ENCODE assay signal across 2 cellular contexts in the genomic region with DNA sequence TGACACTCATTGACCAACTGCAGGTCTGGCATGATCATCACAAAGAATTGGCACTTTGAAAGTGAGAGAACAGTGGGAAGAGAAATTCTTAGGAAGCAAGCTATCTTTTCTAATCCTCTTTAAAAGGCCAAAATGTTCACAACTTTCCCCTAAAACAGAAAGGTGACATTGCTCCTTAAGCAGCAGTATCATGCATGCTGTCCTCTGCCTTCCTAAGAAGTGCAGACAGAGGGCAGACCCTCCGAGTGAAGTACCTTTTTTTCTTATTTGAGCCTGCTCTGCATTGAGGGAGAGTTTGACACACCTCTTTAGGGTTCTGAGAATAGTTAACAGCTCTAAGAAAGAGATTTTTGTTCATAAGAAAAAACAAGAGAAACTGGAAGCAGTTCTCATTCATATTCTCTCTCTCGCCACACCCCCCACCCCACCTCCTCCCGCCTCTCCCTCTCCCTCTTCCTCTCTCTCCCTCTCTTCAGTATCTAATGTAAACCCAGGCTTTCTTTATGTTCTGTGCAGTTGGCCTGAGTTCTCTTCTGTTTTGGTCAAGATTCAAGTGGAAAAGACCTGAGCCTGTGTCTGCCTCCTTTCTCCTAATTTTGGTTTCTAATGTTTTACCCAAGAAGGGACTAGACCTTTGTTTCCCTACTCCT.
TF ChIP-seq lines count a peak whose summit lies in the region.

No MANE protein-coding gene starts in this region.

TF ChIP-seq in IMR-90, 13 proteins besides CTCF, POLR2A, EP300 and RAD21:
- TF ChIP-seq MAZ (IDR thresholded peaks at IDR 0.05; ENCODE audit: borderline replicate concordance, low read depth, low read length) = no peak
- TF ChIP-seq CEBPB (IDR thresholded peaks at IDR 0.05; ENCODE audit: low read depth, low read length) = no peak
- TF ChIP-seq NFE2L2 (IDR thresholded peaks at IDR 0.05; ENCODE audit: low read depth, low read length) = no peak
- no peak for TF ChIP-seq MXI1 (IDR thresholded peaks at IDR 0.05; ENCODE audit: borderline replicate concordance, low read depth, low read length)
- no peak for TF ChIP-seq RFX5 (IDR thresholded peaks at IDR 0.05; ENCODE audit: low read depth, low read length)
- no peak for TF ChIP-seq BHLHE40 (IDR thresholded peaks at IDR 0.05; ENCODE audit: low read depth, low read length)
- no peak for TF ChIP-seq ELK1 (IDR thresholded peaks at IDR 0.05; ENCODE audit: borderline replicate concordance, low read depth, low read length)
- TF ChIP-seq MAFK (IDR thresholded peaks at IDR 0.05; ENCODE audit: low read depth, low read length) = no peak
- no peak for TF ChIP-seq USF2 (IDR thresholded peaks at IDR 0.05; ENCODE audit: low read depth, low read length)
TF ChIP-seq in IMR-90: peak in this region for 0.

TF ChIP-seq in neural cell, 6 proteins besides CTCF, POLR2A, EP300 and RAD21:
- no peak for TF ChIP-seq EZH2 (IDR thresholded peaks at IDR 0.05; ENCODE audit: borderline replicate concordance, insufficient read depth, low read length, poor library complexity, severe bottlenecking)
- TF ChIP-seq SMC3 (conservative IDR thresholded peaks at IDR 0.05; ENCODE audit: poor library complexity) = no peak
- no peak for TF ChIP-seq POLR2AphosphoS5 (IDR thresholded peaks at IDR 0.05)
- TF ChIP-seq MXI1 (conservative IDR thresholded peaks at IDR 0.05; ENCODE audit: poor library complexity, severe bottlenecking) = no peak
- TF ChIP-seq, protein P1, sequence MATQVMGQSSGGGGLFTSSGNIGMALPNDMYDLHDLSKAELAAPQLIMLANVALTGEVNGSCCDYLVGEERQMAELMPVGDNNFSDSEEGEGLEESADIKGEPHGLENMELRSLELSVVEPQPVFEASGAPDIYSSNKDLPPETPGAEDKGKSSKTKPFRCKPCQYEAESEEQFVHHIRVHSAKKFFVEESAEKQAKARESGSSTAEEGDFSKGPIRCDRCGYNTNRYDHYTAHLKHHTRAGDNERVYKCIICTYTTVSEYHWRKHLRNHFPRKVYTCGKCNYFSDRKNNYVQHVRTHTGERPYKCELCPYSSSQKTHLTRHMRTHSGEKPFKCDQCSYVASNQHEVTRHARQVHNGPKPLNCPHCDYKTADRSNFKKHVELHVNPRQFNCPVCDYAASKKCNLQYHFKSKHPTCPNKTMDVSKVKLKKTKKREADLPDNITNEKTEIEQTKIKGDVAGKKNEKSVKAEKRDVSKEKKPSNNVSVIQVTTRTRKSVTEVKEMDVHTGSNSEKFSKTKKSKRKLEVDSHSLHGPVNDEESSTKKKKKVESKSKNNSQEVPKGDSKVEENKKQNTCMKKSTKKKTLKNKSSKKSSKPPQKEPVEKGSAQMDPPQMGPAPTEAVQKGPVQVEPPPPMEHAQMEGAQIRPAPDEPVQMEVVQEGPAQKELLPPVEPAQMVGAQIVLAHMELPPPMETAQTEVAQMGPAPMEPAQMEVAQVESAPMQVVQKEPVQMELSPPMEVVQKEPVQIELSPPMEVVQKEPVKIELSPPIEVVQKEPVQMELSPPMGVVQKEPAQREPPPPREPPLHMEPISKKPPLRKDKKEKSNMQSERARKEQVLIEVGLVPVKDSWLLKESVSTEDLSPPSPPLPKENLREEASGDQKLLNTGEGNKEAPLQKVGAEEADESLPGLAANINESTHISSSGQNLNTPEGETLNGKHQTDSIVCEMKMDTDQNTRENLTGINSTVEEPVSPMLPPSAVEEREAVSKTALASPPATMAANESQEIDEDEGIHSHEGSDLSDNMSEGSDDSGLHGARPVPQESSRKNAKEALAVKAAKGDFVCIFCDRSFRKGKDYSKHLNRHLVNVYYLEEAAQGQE (IDR thresholded peaks at IDR 0.05; ENCODE audit: borderline replicate concordance) = no peak
- TF ChIP-seq TAF1 (IDR thresholded peaks at IDR 0.05; ENCODE audit: low read depth) = no peak
